ENCODE assay signal across 9 cellular contexts in genomic region chr16:66508261-66508913, GRCh38. TPM values are rescaled to one million over a fixed set of nuclear protein-coding genes. Genes with fewer than 3 reads are reported as not detected.
DNase-seq lines count a peak whose midpoint lies in the region; ATAC-seq and TF ChIP-seq lines count a peak whose summit lies in the region.
"Had no signal": no experiment of that assay in that cellular context is flagged by ENCODE, and none has a peak within 500 bp of the region (broad histone marks: within the 10 kb centered on the region; RNA-seq: fewer than 3 reads in every experiment).

No MANE protein-coding gene starts in this region.

- WGBS in mammary epithelial cell (ENCODE audit: low coverage, missing lambda C conversion rate) = 13% methylated on average over 7 of the region's 7 CpGs

- H3K4me1 Mint-ChIP-seq in CD4-positive, CD25-positive, alpha-beta regulatory T cell = peaks cover 5 to 26% (median 10%) of the 10 kb centered on the region in 4 donors

- no peaks in the 10 kb centered on the region for H3K79me2 ChIP-seq in mammary epithelial cell (ENCODE audit: insufficient read depth, low read length)

- H3K36me3 ChIP-seq in CD4-positive, CD25-positive, alpha-beta regulatory T cell (ENCODE audit: control insufficient read depth, insufficient read depth, low read length) = no peaks in the 10 kb centered on the region
- H3K36me3 ChIP-seq in mammary epithelial cell (ENCODE audit: insufficient read depth, low read length) = no peaks in the 10 kb centered on the region

- in situ Hi-C loops in mammary epithelial cell (cut with MboI; ENCODE audit: low sequenced_read_pairs in 2 of 2) = no loop called here

- H3K27ac ChIP-seq in CD4-positive, CD25-positive, alpha-beta regulatory T cell (ENCODE audit: insufficient read depth, low read length, poor library complexity, severe bottlenecking) = no peak overlapping the region
- H3K27ac ChIP-seq in mammary epithelial cell (ENCODE audit: insufficient read depth, low read depth, low read length) = peak overlapping the region; percentile 60

- H3K27me3 ChIP-seq in CD4-positive, CD25-positive, alpha-beta regulatory T cell (ENCODE audit: control insufficient read depth, insufficient read depth, low read length) = no peaks in the 10 kb centered on the region
- no peaks in the 10 kb centered on the region for H3K27me3 ChIP-seq in mammary epithelial cell (ENCODE audit: insufficient read depth, low read length)

- H3K36me3 Mint-ChIP-seq in CD4-positive, CD25-positive, alpha-beta regulatory T cell = no peaks in the 10 kb centered on the region

- no peak overlapping the region for H3K4me3 ChIP-seq in CD4-positive, CD25-positive, alpha-beta regulatory T cell (ENCODE audit: low read depth, low read length)
- H3K4me3 ChIP-seq in mammary epithelial cell (replicated peaks in 1 of 3; ENCODE audit: insufficient read depth in 1 of 3, low read depth in 2 of 3, low read length in 3 of 3) = peak overlapping the region in 1 of 3 experiments; percentile 8

- no peak for TF ChIP-seq CTCF in mammary epithelial cell (conservative IDR thresholded peaks at IDR 0.05 in 1 of 2, IDR thresholded peaks at IDR 0.05 in 1 of 2; ENCODE audit: extremely low read depth in 1 of 2, insufficient read depth in 1 of 2, low read depth in 1 of 2, low read length in 2 of 2)

- CTCF ChIA-PET in mammary epithelial cell (lab: Charles Lee; ENCODE audit: low non-redundant PET) = interaction anchor here (0.6 to 1.3 kb wide), 5 partner anchors 36 to 150 kb away, joined by 3 to 5 read pairs (median 3); no protein-coding TSS in a partner anchor

- dilution Hi-C loops in mammary epithelial cell (cut with HindIII; ENCODE audit: low sequenced_read_pairs) = no loop called here

- DNase-seq in CD4-positive, CD25-positive, alpha-beta regulatory T cell = no peak
- DNase-seq in mammary epithelial cell = peak; percentile 94
- DNase-seq in mucosa of gallbladder (ENCODE audit: low spot score) = peak; percentile 71
- no peak for DNase-seq in cortex of kidney (lab: John Stamatoyannopoulos, UW)
- no peak for DNase-seq in NCI-H2107 (lab: John Stamatoyannopoulos, UW)
- DNase-seq: DMS153 had no signal

- ATAC-seq in CD4-positive, CD25-positive, alpha-beta regulatory T cell (ENCODE audit: low read depth in 2 of 2) = no peak
- ATAC-seq in HG02938 (IDR thresholded peaks at IDR 0.05; ENCODE audit: unreplicated experiment) (peak; percentile 72), GM21825 (IDR thresholded peaks at IDR 0.05; ENCODE audit: unreplicated experiment) (no peak), HG02870 (IDR thresholded peaks at IDR 0.05; ENCODE audit: unreplicated experiment) (no peak)

- H3K4me2 ChIP-seq in mammary epithelial cell (ENCODE audit: insufficient read depth, low read depth, low read length) = peak overlapping the region; percentile 76

- H3K9me3 Mint-ChIP-seq in CD4-positive, CD25-positive, alpha-beta regulatory T cell = no peaks in the 10 kb centered on the region

- H3K9ac ChIP-seq in mammary epithelial cell (ENCODE audit: insufficient read depth, low read length) = no peak overlapping the region

- intact Hi-C loops in mammary epithelial cell (cut with micrococcal nuclease) = loop anchor here (2.0 kb wide), 1 partner anchor 44 kb away; the partner anchor contains the start of gene CKLF

- H3K4me3 Mint-ChIP-seq in CD4-positive, CD25-positive, alpha-beta regulatory T cell = no peak overlapping the region

- no peaks in the 10 kb centered on the region for H3K9me3 ChIP-seq in CD4-positive, CD25-positive, alpha-beta regulatory T cell (ENCODE audit: control insufficient read depth in 2 of 2, low read length in 2 of 2)
- no peaks in the 10 kb centered on the region for H3K9me3 ChIP-seq in mammary epithelial cell (replicated peaks; ENCODE audit: insufficient read depth, low read length)

- no peaks in the 10 kb centered on the region for H4K20me1 ChIP-seq in mammary epithelial cell (ENCODE audit: insufficient read depth, low read length)

- peak overlapping the region; percentile 8 for H2AFZ ChIP-seq in mammary epithelial cell (ENCODE audit: low read depth, low read length)

- H3K27ac Mint-ChIP-seq in CD4-positive, CD25-positive, alpha-beta regulatory T cell = peak overlapping the region in 2 of 3 donors; percentile 12 to 42

- no peaks in the 10 kb centered on the region for H3K4me1 ChIP-seq in CD4-positive, CD25-positive, alpha-beta regulatory T cell (ENCODE audit: control insufficient read depth, insufficient read depth, low read length, poor library complexity, severe bottlenecking)
- H3K4me1 ChIP-seq in mammary epithelial cell (ENCODE audit: insufficient read depth, low read length) = peaks cover 57% of the 10 kb centered on the region

- H3K27me3 Mint-ChIP-seq in CD4-positive, CD25-positive, alpha-beta regulatory T cell = no peaks in the 10 kb centered on the region

- no TSS peak for BruUV-seq in mammary epithelial cell (replicated peaks; lab: Mats Ljungman, UMichigan)

RNA-seq across cellular contexts. Expression of gene TK2, which starts 41.5 kb away (rescaled TPM):
- total RNA-seq in CD4-positive, CD25-positive, alpha-beta regulatory T cell = 8.2 TPM
- polyA plus RNA-seq in CD4-positive, CD25-positive, alpha-beta regulatory T cell = 1 to 10 TPM; 5.1 to 8.8 (median 7.7) TPM
- total RNA-seq in mammary epithelial cell (10 to 100 TPM; 34.4 to 41.2 TPM), mucosa of gallbladder (38.5 TPM)
- polyA plus RNA-seq in mammary epithelial cell = 15.7 TPM
- 26.2 TPM for polyA minus RNA-seq in mammary epithelial cell

RNA-seq across cellular contexts. Expression of gene CKLF, which starts 44.0 kb away (rescaled TPM):
- total RNA-seq in CD4-positive, CD25-positive, alpha-beta regulatory T cell = 48.2 TPM
- 100 to 1,000 TPM; 157 to 242 (median 168) TPM for polyA plus RNA-seq in CD4-positive, CD25-positive, alpha-beta regulatory T cell
- total RNA-seq in mammary epithelial cell (10 to 100 TPM; 26.8 to 46.6 TPM), mucosa of gallbladder (50.0 TPM)
- polyA plus RNA-seq in mammary epithelial cell = 108 TPM
- 17.3 TPM for polyA minus RNA-seq in mammary epithelial cell

RNA-seq across cellular contexts. Expression of gene CMTM1, which starts 57.9 kb away (rescaled TPM):
- total RNA-seq in CD4-positive, CD25-positive, alpha-beta regulatory T cell = 3.2 TPM
- 1 to 10 TPM in 2 of 4 donors, under 1 TPM in 2; 0.26 to 1.7 (median 0.96) TPM for polyA plus RNA-seq in CD4-positive, CD25-positive, alpha-beta regulatory T cell
- total RNA-seq in mammary epithelial cell (1 to 10 TPM; 2.7 to 2.8 TPM), mucosa of gallbladder (12.1 TPM)
- 1.5 TPM for polyA plus RNA-seq in mammary epithelial cell
- not detected for polyA minus RNA-seq in mammary epithelial cell

Comparison
In these comparisons a context has a peak if more than half of its experiments do, and no peak if none do; other contexts are left out.
1. DNase-seq: peak in mammary epithelial cell (single experiment) and mucosa of gallbladder (single experiment); none in CD4-positive, CD25-positive, alpha-beta regulatory T cell (0 of 3), cortex of kidney (single experiment) and NCI-H2107 (single experiment).